ENCODE assay signal across 1 cellular context in genomic region chr20:63256954-63257353, GRCh38.
TF ChIP-seq lines count a peak whose summit lies in the region.

No MANE protein-coding gene starts in this region.

TF ChIP-seq in HepG2, 621 proteins besides CTCF, POLR2A, EP300 and RAD21 (continued from another document):
- TF ChIP-seq RAD51 (IDR thresholded peaks at IDR 0.05; ENCODE audit: borderline replicate concordance): 0 out of 2 replicates have a peak, but pooled peaks have one; percentile 8
- TF ChIP-seq HDAC2 (CRISPR knock-in tag; IDR thresholded peaks at IDR 0.05): no peak
- TF ChIP-seq FOXA1 (IDR thresholded peaks at IDR 0.05): 0 out of 2 replicates have a peak, but pooled peaks have one; percentile 35
- TF ChIP-seq FOXA1 (CRISPR knock-in tag; IDR thresholded peaks at IDR 0.05): no peak
- TF ChIP-seq, protein P1, sequence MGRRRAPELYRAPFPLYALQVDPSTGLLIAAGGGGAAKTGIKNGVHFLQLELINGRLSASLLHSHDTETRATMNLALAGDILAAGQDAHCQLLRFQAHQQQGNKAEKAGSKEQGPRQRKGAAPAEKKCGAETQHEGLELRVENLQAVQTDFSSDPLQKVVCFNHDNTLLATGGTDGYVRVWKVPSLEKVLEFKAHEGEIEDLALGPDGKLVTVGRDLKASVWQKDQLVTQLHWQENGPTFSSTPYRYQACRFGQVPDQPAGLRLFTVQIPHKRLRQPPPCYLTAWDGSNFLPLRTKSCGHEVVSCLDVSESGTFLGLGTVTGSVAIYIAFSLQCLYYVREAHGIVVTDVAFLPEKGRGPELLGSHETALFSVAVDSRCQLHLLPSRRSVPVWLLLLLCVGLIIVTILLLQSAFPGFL (CRISPR knock-in tag; IDR thresholded peaks at IDR 0.05): no peak
- TF ChIP-seq ZNF281 (CRISPR knock-in tag; IDR thresholded peaks at IDR 0.05; ENCODE audit: borderline replicate concordance): no peak
- no peak for TF ChIP-seq ZNF343 (CRISPR knock-in tag; IDR thresholded peaks at IDR 0.05)
- TF ChIP-seq ZNF282 (IDR thresholded peaks at IDR 0.05; ENCODE audit: partially characterized antibody): peak; percentile 93
- no peak for TF ChIP-seq ZNF326 (CRISPR knock-in tag; IDR thresholded peaks at IDR 0.05; ENCODE audit: borderline replicate concordance)
- no peak for TF ChIP-seq ELF4 (CRISPR knock-in tag; IDR thresholded peaks at IDR 0.05; ENCODE audit: borderline replicate concordance)
- no peak for TF ChIP-seq ZBTB33 (CRISPR knock-in tag; IDR thresholded peaks at IDR 0.05)
- no peak for TF ChIP-seq KLF11 (CRISPR knock-in tag; IDR thresholded peaks at IDR 0.05)
- no peak for TF ChIP-seq ZNF605 (CRISPR knock-in tag; IDR thresholded peaks at IDR 0.05)
- no peak for TF ChIP-seq EHMT2 (IDR thresholded peaks at IDR 0.05; ENCODE audit: borderline replicate concordance, low read depth, low read length)
- TF ChIP-seq ZNF879 (CRISPR knock-in tag; IDR thresholded peaks at IDR 0.05): no peak
- TF ChIP-seq, protein P2, sequence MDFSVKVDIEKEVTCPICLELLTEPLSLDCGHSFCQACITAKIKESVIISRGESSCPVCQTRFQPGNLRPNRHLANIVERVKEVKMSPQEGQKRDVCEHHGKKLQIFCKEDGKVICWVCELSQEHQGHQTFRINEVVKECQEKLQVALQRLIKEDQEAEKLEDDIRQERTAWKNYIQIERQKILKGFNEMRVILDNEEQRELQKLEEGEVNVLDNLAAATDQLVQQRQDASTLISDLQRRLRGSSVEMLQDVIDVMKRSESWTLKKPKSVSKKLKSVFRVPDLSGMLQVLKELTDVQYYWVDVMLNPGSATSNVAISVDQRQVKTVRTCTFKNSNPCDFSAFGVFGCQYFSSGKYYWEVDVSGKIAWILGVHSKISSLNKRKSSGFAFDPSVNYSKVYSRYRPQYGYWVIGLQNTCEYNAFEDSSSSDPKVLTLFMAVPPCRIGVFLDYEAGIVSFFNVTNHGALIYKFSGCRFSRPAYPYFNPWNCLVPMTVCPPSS (IDR thresholded peaks at IDR 0.05): 0 out of 2 replicates have a peak, but pooled peaks have one; percentile 42
